Comparison of ENCODE assay signal across 1 cellular context in the genomic region with DNA sequence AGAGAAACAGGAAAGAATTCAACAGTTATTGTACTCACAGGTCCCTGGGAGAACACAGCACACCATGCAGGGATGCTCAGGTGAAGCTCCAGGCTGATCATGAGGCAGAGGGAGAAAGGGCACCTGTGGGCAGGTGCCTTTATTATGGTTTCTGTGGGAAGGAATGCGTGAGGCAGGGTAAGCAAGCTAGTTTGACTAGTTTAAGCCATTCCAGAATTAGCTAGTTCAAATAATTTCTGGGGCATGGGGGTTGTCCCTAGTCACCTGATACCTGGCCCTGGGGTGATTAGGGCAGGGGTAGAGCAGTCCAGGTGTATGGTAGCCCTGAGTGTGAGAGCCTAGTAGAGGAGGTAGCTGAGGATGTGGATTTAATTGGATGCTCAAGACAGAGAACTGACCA.
TF ChIP-seq lines count a peak whose summit lies in the region.

No MANE protein-coding gene starts in this region.

TF ChIP-seq in WTC11, 78 proteins besides CTCF, POLR2A, EP300 and RAD21 (continued from another document):
- TF ChIP-seq, protein P1, sequence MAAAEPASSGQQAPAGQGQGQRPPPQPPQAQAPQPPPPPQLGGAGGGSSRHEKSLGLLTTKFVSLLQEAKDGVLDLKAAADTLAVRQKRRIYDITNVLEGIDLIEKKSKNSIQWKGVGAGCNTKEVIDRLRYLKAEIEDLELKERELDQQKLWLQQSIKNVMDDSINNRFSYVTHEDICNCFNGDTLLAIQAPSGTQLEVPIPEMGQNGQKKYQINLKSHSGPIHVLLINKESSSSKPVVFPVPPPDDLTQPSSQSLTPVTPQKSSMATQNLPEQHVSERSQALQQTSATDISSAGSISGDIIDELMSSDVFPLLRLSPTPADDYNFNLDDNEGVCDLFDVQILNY (CRISPR knock-in tag; IDR thresholded peaks at IDR 0.05) = no peak
- TF ChIP-seq ZNF232 (CRISPR knock-in tag; IDR thresholded peaks at IDR 0.05) = no peak
- TF ChIP-seq, protein P2, sequence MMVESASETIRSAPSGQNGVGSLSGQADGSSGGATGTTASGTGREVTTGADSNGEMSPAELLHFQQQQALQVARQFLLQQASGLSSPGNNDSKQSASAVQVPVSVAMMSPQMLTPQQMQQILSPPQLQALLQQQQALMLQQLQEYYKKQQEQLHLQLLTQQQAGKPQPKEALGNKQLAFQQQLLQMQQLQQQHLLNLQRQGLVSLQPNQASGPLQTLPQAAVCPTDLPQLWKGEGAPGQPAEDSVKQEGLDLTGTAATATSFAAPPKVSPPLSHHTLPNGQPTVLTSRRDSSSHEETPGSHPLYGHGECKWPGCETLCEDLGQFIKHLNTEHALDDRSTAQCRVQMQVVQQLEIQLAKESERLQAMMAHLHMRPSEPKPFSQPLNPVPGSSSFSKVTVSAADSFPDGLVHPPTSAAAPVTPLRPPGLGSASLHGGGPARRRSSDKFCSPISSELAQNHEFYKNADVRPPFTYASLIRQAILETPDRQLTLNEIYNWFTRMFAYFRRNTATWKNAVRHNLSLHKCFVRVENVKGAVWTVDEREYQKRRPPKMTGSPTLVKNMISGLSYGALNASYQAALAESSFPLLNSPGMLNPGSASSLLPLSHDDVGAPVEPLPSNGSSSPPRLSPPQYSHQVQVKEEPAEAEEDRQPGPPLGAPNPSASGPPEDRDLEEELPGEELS (CRISPR knock-in tag; IDR thresholded peaks at IDR 0.05) = no peak
